In the genomic region with DNA sequence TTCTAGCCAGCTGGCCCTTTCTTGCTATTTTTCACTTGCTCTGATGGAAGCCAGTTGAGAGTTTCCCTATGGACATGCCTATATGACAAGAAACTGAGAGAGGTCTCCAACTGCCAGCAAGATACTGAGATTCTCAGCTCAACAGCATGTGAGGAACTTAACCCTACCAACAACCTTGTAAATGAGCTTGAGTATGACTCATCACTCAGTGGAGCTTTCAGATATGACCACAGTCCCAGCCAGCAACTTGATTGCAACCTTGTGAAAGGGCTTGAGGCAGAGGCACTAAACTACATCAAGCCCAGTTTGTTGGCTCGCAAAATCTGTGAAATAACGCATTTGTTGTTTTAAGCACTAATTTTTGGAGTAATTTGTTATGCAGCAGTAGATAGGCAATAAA, we compare ENCODE assay signal across 11 cellular contexts.
DNase-seq lines count a peak whose midpoint lies in the region; ATAC-seq, FAIRE-seq and TF ChIP-seq lines count a peak whose summit lies in the region.
"Had no signal": no experiment of that assay in that cellular context is flagged by ENCODE, and none has a peak within 500 bp of the region (broad histone marks: within the 10 kb centered on the region; RNA-seq: fewer than 3 reads in every experiment).

No MANE protein-coding gene starts in this region.

- H3K27me3 ChIP-seq in K562 (ENCODE audit: control insufficient read depth in 2 of 2, insufficient read depth in 2 of 2, low read length in 2 of 2) = no peaks in the 10 kb centered on the region

- H3K4me3 ChIP-seq in A549 (no peak overlapping the region), K562 (no peak overlapping the region)
- H3K4me3 ChIP-seq: thoracic aorta had no signal

- no peaks in the 10 kb centered on the region for H3K4me1 Mint-ChIP-seq in chondrocyte (ENCODE audit: low read depth)
- no peaks in the 10 kb centered on the region for H3K4me1 Mint-ChIP-seq in mesothelial cell of epicardium
- H3K4me1 Mint-ChIP-seq: B cell, neural crest cell had no signal

- H3K4me1 ChIP-seq in A549 (no peaks in the 10 kb centered on the region), K562 (replicated peaks in 1 of 2; ENCODE audit: control insufficient read depth in 2 of 2, insufficient read depth in 2 of 2, low read length in 2 of 2) (no peaks in the 10 kb centered on the region)

- WGBS in A549 (ENCODE audit: missing lambda C conversion rate) = 0% methylated on average over 2 of the region's 2 CpGs
- WGBS in K562 (ENCODE audit: insufficient coverage, low coverage, missing lambda C conversion rate) = 9% methylated on average over 2 of the region's 2 CpGs

- DNase-seq in A549 (ENCODE audit: low read depth in 1 of 2, low spot score in 1 of 2) (no peak), K562 (ENCODE audit: extremely low read depth in 1 of 4, low spot score in 3 of 4) (peak in 1 of 4 experiments; percentile 1), hypothalamus (lab: John Stamatoyannopoulos, UW) (no peak), chondrocyte (ENCODE audit: low spot score) (no peak), NCI-H1417 (lab: John Stamatoyannopoulos, UW) (no peak), mesothelial cell of epicardium (ENCODE audit: low spot score in 2 of 2, unreplicated experiment in 2 of 2) (no peak)

- H3K36me3 ChIP-seq in K562 (ENCODE audit: control insufficient read depth, insufficient read depth, low read length) = no peaks in the 10 kb centered on the region
- H3K36me3 ChIP-seq: thoracic aorta had no signal

- no peaks in the 10 kb centered on the region for H4K20me1 ChIP-seq in K562 (replicated peaks; ENCODE audit: control insufficient read depth, insufficient read depth, low read length)

- H3K9me3 Mint-ChIP-seq in chondrocyte (ENCODE audit: low read depth) = peaks cover 3% of the 10 kb centered on the region
- H3K9me3 Mint-ChIP-seq in mesothelial cell of epicardium = peaks cover 14% of the 10 kb centered on the region

- H2AFZ ChIP-seq in K562 (ENCODE audit: low read depth, low read length) = no peak overlapping the region

- no peaks in the 10 kb centered on the region for H3K79me2 ChIP-seq in K562 (ENCODE audit: control insufficient read depth, insufficient read depth, low read length)

- ATAC-seq in A549 (no peak), GM19463 (IDR thresholded peaks at IDR 0.05; ENCODE audit: unreplicated experiment) (peak; percentile 93), HG03442 (IDR thresholded peaks at IDR 0.05; ENCODE audit: unreplicated experiment) (peak; percentile 92), K562 (no peak)

- BruUV-seq in K562 (replicated peaks; lab: Mats Ljungman, UMichigan) = no TSS peak

- H3K4me2 ChIP-seq in A549 (no peak overlapping the region), K562 (ENCODE audit: insufficient read depth, low read length) (no peak overlapping the region)

- in situ Hi-C loops in K562 (cut with MboI) = no loop called here

- intact Hi-C loops in K562 (cut with micrococcal nuclease) = no loop called here

- H3K9me1 ChIP-seq in K562 (ENCODE audit: control insufficient read depth, insufficient read depth, low read length) = no peaks in the 10 kb centered on the region

- POLR2A ChIA-PET in A549 (lab: Yijun Ruan, JAX) (no interaction called here), K562 (lab: Yijun Ruan, JAX) (no interaction called here)

- TF ChIP-seq CTCF in A549 (IDR thresholded peaks at IDR 0.05) (no peak), K562 (IDR thresholded peaks at IDR 0.05 in 2 of 3, conservative IDR thresholded peaks at IDR 0.05 in 1 of 3; ENCODE audit: insufficient read depth in 2 of 3, low read depth in 1 of 3, low read length in 3 of 3) (no peak), chondrocyte (IDR thresholded peaks at IDR 0.05) (no peak), mesothelial cell of epicardium (IDR thresholded peaks at IDR 0.05; ENCODE audit: unreplicated experiment) (no peak)

- no peaks in the 10 kb centered on the region for H3K9me3 ChIP-seq in A549
- H3K9me3 ChIP-seq in K562 (replicated peaks; ENCODE audit: control insufficient read depth, insufficient read depth, low read depth, low read length) = no peaks in the 10 kb centered on the region
- H3K9me3 ChIP-seq: thoracic aorta had no signal

- TF ChIP-seq POLR2A in A549 (IDR thresholded peaks at IDR 0.05; ENCODE audit: low read length) (no peak), K562 (conservative IDR thresholded peaks at IDR 0.05) (no peak)

- H3K27ac Mint-ChIP-seq in chondrocyte (ENCODE audit: unreplicated experiment) = no peak overlapping the region
- H3K27ac Mint-ChIP-seq in mesothelial cell of epicardium = no peak overlapping the region
- H3K27ac Mint-ChIP-seq: B cell had no signal

- TF ChIP-seq RAD21 in A549 (conservative IDR thresholded peaks at IDR 0.05 in 1 of 2, IDR thresholded peaks at IDR 0.05 in 1 of 2) = no peak
- no peak for TF ChIP-seq RAD21 in K562 (CRISPR knock-in tag; conservative IDR thresholded peaks at IDR 0.05 in 1 of 2, IDR thresholded peaks at IDR 0.05 in 1 of 2)

- H3K9ac ChIP-seq in K562 (ENCODE audit: insufficient read depth in 1 of 2, low read depth in 2 of 2, low read length in 2 of 2) = no peak overlapping the region

- no peak for FAIRE-seq in A549 (lab: Jason Lieb, UNC)
- no peak for FAIRE-seq in K562 (lab: Jason Lieb, UNC)

- H3K4me3 Mint-ChIP-seq in chondrocyte (ENCODE audit: unreplicated experiment) (no peak overlapping the region), mesothelial cell of epicardium (no peak overlapping the region)
- H3K4me3 Mint-ChIP-seq: B cell, neural crest cell had no signal

- CTCF ChIA-PET in A549 (lab: Yijun Ruan, JAX) = no interaction called here
- CTCF ChIA-PET in K562 (lab: Yijun Ruan, JAX; ENCODE audit: low intra/inter-chr PET ratio) = no interaction called here

- TF ChIP-seq EP300 in A549 (IDR thresholded peaks at IDR 0.05) = no peak
- TF ChIP-seq EP300 in K562 (IDR thresholded peaks at IDR 0.05; ENCODE audit: low read length) = no peak

- H3K27me3 Mint-ChIP-seq in chondrocyte (ENCODE audit: low read depth) (peaks cover 12% of the 10 kb centered on the region), mesothelial cell of epicardium (ENCODE audit: low read depth) (no peaks in the 10 kb centered on the region)

- H3K36me3 Mint-ChIP-seq in chondrocyte (ENCODE audit: low read depth) (no peaks in the 10 kb centered on the region), mesothelial cell of epicardium (no peaks in the 10 kb centered on the region)

- H3K27ac ChIP-seq in A549 (no peak overlapping the region), K562 (ENCODE audit: extremely low read depth, low read depth, low read length) (no peak overlapping the region)
- H3K27ac ChIP-seq: thoracic aorta had no signal

TF ChIP-seq in A549, 52 proteins besides CTCF, POLR2A, EP300 and RAD21:
- no peak for TF ChIP-seq RFX5 (IDR thresholded peaks at IDR 0.05)
- no peak for TF ChIP-seq MAZ (IDR thresholded peaks at IDR 0.05; ENCODE audit: borderline replicate concordance, low read depth, low read length)
- no peak for TF ChIP-seq FOSL2 (IDR thresholded peaks at IDR 0.05)
- 0 out of 2 replicates have a peak, but pooled peaks have one; percentile 16 for TF ChIP-seq FOSL2 (CRISPR knock-in tag; IDR thresholded peaks at IDR 0.05)

TF ChIP-seq in K562, 482 proteins besides CTCF, POLR2A, EP300 and RAD21 (continues in another document):
- TF ChIP-seq FOXK1 (CRISPR knock-in tag; IDR thresholded peaks at IDR 0.05; ENCODE audit: borderline replicate concordance) (no peak), JUNB (CRISPR knock-in tag; conservative IDR thresholded peaks at IDR 0.05) (0 out of 2 replicates have a peak, but pooled peaks have one; percentile 49), HNRNPK (IDR thresholded peaks at IDR 0.05; ENCODE audit: low read depth, low read length, poor library complexity, severe bottlenecking) (no peak), JUND (IDR thresholded peaks at IDR 0.05; ENCODE audit: borderline replicate concordance, low read depth, low read length) (no peak), JUND (tag; IDR thresholded peaks at IDR 0.05; ENCODE audit: borderline replicate concordance, low read depth, low read length) (peak; percentile 61; the same call in 1 of the 3 replicates)
- TF ChIP-seq, protein P1, sequence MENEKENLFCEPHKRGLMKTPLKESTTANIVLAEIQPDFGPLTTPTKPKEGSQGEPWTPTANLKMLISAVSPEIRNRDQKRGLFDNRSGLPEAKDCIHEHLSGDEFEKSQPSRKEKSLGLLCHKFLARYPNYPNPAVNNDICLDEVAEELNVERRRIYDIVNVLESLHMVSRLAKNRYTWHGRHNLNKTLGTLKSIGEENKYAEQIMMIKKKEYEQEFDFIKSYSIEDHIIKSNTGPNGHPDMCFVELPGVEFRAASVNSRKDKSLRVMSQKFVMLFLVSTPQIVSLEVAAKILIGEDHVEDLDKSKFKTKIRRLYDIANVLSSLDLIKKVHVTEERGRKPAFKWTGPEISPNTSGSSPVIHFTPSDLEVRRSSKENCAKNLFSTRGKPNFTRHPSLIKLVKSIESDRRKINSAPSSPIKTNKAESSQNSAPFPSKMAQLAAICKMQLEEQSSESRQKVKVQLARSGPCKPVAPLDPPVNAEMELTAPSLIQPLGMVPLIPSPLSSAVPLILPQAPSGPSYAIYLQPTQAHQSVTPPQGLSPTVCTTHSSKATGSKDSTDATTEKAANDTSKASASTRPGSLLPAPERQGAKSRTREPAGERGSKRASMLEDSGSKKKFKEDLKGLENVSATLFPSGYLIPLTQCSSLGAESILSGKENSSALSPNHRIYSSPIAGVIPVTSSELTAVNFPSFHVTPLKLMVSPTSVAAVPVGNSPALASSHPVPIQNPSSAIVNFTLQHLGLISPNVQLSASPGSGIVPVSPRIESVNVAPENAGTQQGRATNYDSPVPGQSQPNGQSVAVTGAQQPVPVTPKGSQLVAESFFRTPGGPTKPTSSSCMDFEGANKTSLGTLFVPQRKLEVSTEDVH (IDR thresholded peaks at IDR 0.05; ENCODE audit: low read depth, partially characterized antibody) = no peak
- TF ChIP-seq, protein P2, sequence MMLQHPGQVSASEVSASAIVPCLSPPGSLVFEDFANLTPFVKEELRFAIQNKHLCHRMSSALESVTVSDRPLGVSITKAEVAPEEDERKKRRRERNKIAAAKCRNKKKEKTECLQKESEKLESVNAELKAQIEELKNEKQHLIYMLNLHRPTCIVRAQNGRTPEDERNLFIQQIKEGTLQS (IDR thresholded peaks at IDR 0.05) = 0 out of 2 replicates have a peak, but pooled peaks have one; percentile 32
- TF ChIP-seq, protein P2 (CRISPR knock-in tag; conservative IDR thresholded peaks at IDR 0.05) = no peak

Comparison
In these comparisons a context has a peak if more than half of its experiments do, and no peak if none do; other contexts are left out.
1. ATAC-seq: peak in GM19463 (single experiment) and HG03442 (single experiment); none in A549 (0 of 2) and K562 (single experiment).